1 cellular context compared by ENCODE assay signal in the genomic region with DNA sequence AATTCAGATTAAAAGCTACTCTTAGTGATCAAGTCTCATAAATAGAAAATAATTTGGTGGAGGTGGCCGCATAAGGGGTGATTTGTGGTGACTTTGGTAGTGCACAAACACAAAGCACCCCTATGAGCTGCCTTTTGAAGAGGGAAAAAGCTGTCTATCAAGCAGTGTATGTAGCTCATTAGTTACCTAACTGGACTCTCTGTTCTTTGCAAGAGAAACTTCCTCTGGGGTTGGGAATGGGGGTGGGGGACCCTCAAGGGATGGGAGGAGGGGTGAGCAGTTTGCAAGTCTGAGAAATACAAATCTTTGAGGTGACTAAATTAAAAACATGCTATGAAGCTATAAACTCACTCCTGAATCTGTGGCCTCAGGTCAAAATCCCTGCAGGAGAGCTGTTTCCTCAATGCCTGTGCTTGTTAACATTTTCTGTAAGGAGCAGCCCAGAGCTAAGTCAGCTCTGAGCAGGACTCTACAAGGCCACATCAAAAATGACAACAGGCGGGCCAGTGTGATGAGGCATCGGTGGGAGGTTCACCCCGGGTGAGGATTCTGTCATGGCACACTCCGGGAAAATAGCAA.
TF ChIP-seq lines count a peak whose summit lies in the region.

No MANE protein-coding gene starts in this region.

TF ChIP-seq in WTC11, 78 proteins besides CTCF, POLR2A, EP300 and RAD21 (continued from another document):
- TF ChIP-seq, protein P1, sequence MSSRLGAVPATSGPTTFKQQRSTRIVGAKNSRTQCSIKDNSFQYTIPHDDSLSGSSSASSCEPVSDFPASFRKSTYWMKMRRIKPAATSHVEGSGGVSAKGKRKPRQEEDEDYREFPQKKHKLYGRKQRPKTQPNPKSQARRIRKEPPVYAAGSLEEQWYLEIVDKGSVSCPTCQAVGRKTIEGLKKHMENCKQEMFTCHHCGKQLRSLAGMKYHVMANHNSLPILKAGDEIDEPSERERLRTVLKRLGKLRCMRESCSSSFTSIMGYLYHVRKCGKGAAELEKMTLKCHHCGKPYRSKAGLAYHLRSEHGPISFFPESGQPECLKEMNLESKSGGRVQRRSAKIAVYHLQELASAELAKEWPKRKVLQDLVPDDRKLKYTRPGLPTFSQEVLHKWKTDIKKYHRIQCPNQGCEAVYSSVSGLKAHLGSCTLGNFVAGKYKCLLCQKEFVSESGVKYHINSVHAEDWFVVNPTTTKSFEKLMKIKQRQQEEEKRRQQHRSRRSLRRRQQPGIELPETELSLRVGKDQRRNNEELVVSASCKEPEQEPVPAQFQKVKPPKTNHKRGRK (CRISPR knock-in tag; IDR thresholded peaks at IDR 0.05; ENCODE audit: borderline replicate concordance) = no peak
- TF ChIP-seq, protein P2, sequence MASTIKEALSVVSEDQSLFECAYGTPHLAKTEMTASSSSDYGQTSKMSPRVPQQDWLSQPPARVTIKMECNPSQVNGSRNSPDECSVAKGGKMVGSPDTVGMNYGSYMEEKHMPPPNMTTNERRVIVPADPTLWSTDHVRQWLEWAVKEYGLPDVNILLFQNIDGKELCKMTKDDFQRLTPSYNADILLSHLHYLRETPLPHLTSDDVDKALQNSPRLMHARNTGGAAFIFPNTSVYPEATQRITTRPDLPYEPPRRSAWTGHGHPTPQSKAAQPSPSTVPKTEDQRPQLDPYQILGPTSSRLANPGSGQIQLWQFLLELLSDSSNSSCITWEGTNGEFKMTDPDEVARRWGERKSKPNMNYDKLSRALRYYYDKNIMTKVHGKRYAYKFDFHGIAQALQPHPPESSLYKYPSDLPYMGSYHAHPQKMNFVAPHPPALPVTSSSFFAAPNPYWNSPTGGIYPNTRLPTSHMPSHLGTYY (CRISPR knock-in tag; IDR thresholded peaks at IDR 0.05) = no peak
- TF ChIP-seq ZNF416 (CRISPR knock-in tag; IDR thresholded peaks at IDR 0.05) (no peak), TP53 (CRISPR knock-in tag; IDR thresholded peaks at IDR 0.05) (no peak), PRRX2 (CRISPR knock-in tag; IDR thresholded peaks at IDR 0.05) (no peak), HMGA2 (CRISPR knock-in tag; IDR thresholded peaks at IDR 0.05) (no peak), FOXK1 (CRISPR knock-in tag; IDR thresholded peaks at IDR 0.05) (no peak), NFYB (CRISPR knock-in tag; conservative IDR thresholded peaks at IDR 0.05; ENCODE audit: low read depth) (no peak)
- TF ChIP-seq, protein P3, sequence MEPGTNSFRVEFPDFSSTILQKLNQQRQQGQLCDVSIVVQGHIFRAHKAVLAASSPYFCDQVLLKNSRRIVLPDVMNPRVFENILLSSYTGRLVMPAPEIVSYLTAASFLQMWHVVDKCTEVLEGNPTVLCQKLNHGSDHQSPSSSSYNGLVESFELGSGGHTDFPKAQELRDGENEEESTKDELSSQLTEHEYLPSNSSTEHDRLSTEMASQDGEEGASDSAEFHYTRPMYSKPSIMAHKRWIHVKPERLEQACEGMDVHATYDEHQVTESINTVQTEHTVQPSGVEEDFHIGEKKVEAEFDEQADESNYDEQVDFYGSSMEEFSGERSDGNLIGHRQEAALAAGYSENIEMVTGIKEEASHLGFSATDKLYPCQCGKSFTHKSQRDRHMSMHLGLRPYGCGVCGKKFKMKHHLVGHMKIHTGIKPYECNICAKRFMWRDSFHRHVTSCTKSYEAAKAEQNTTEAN (CRISPR knock-in tag; IDR thresholded peaks at IDR 0.05) = no peak
TF ChIP-seq in WTC11: peak in this region for 0.
